In the genomic region with DNA sequence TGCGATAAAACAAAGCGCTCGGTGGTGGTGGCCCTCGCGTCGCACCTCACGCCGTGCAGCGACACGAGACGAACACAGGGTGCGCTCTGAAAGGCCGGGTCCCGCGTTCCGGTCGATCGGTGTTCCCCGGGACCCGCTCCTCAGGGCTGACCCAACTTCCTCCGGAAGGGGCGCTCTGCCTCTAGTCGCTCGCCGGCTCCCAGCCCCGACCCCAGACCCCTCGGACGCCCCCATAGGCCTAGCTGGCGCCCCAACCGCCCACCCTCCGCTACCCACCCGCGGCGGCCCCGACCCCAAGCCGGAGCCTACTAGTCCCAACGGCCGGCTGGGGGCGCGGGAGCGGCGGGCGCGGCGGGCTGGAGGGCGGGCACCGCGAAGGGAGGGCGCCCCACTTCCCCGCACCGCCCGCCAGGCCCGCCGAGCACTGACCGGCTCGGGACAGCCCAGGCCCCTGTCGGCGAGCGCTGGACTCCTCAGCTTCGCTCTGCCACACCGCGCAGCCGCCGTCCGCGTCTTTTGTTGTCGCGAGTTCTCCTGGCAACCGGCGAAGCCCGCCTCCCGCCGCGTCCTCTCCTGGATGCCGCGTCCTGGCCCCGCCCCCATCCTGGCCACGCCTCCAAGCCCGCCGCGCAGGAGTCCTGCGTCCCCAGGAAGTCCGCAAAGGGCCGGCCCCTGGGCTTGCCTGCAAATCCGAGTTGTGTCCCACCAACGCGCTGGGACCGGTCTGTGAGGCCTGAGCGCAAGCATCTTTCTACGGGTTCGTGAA, we compare ENCODE assay signal across 8 cellular contexts. TPM values are rescaled to one million over a fixed set of nuclear protein-coding genes. Genes with fewer than 3 reads are reported as not detected.
A peak's percentile ranks its signal among the peaks of the same experiment; 100 is the strongest.
DNase-seq lines count a peak whose midpoint lies in the region; ATAC-seq and TF ChIP-seq lines count a peak whose summit lies in the region.

KIF27 (minus strand) TSS at position 491 of the 766 bp plus-strand sequence. CDS start 5,841 bp downstream, outside the sequence.

- peaks cover 3% of the 10 kb centered on the region for H3K4me1 ChIP-seq in thymus (ENCODE audit: control insufficient read depth, insufficient read depth, low read length)

- peak; percentile 93 for ATAC-seq in HG02642 (IDR thresholded peaks at IDR 0.05; ENCODE audit: poor library complexity, unreplicated experiment)

- H3K4me3 ChIP-seq in GM12865 (ENCODE audit: low read depth, low read length) (peak within 1 kb of the TSS; percentile 72), thymus (ENCODE audit: low read length) (peak within 1 kb of the TSS; percentile 91)

- no peaks in the 10 kb centered on the region for H3K27me3 Mint-ChIP-seq in activated naive CD8-positive, alpha-beta T cell treated with anti-CD3 and anti-CD28 coated beads for 36 hours
- H3K27me3 Mint-ChIP-seq in osteocyte (ENCODE audit: unreplicated experiment), result no peaks in the 10 kb centered on the region

- H3K9me3 Mint-ChIP-seq in activated naive CD8-positive, alpha-beta T cell treated with anti-CD3 and anti-CD28 coated beads for 36 hours, result no peaks in the 10 kb centered on the region
- H3K9me3 Mint-ChIP-seq in osteocyte (ENCODE audit: unreplicated experiment), result no peaks in the 10 kb centered on the region

- TF ChIP-seq CTCF in GM12865 (IDR thresholded peaks at IDR 0.05; ENCODE audit: insufficient read depth, low read depth, low read length, missing control alignments) (peak; percentile 2), osteocyte (IDR thresholded peaks at IDR 0.05) (peak; percentile 58)

- intact Hi-C loops in head of caudate nucleus (cut with DNase I), result loop anchor here (10.0 kb wide), 1 partner anchor 64 kb away; the partner anchor contains the start of genes HNRNPK and RMI1

- H3K4me3 Mint-ChIP-seq in activated naive CD8-positive, alpha-beta T cell treated with anti-CD3 and anti-CD28 coated beads for 36 hours, result peak within 1 kb of the TSS; percentile 83
- peak within 1 kb of the TSS; percentile 88 for H3K4me3 Mint-ChIP-seq in osteocyte (ENCODE audit: unreplicated experiment)

- H3K27ac ChIP-seq in thymus (ENCODE audit: low read depth), result peak within 1 kb of the TSS; percentile 91

- DNase-seq in GM12865 (ENCODE audit: low read depth), result peak; percentile 99
- peak; percentile 94 for DNase-seq in NCI-H1105 (lab: John Stamatoyannopoulos, UW)
- DNase-seq in SKM-1 (lab: John Stamatoyannopoulos, UW; ENCODE audit: unreplicated experiment), result peak; percentile 56
- peak; percentile 99 for DNase-seq in activated naive CD8-positive, alpha-beta T cell treated with anti-CD3 and anti-CD28 coated beads for 36 hours
- peak; percentile 94 to 99 (median 98) for DNase-seq in head of caudate nucleus
- peak; percentile 100 for DNase-seq in osteocyte (ENCODE audit: extremely low spot score, unreplicated experiment)

- H3K27me3 ChIP-seq in thymus (ENCODE audit: control insufficient read depth, insufficient read depth), result no peaks in the 10 kb centered on the region

- under 1% methylated on average over 91 of the region's 91 CpGs for WGBS in thymus

- peaks cover 15% of the 10 kb centered on the region for H3K4me1 Mint-ChIP-seq in activated naive CD8-positive, alpha-beta T cell treated with anti-CD3 and anti-CD28 coated beads for 36 hours
- H3K4me1 Mint-ChIP-seq in osteocyte (ENCODE audit: unreplicated experiment), result peaks cover 12% of the 10 kb centered on the region

- H3K27ac Mint-ChIP-seq in activated naive CD8-positive, alpha-beta T cell treated with anti-CD3 and anti-CD28 coated beads for 36 hours, result peak within 1 kb of the TSS; percentile 89
- peak within 1 kb of the TSS; percentile 97 for H3K27ac Mint-ChIP-seq in osteocyte (ENCODE audit: unreplicated experiment)

- no peaks in the 10 kb centered on the region for H3K36me3 Mint-ChIP-seq in activated naive CD8-positive, alpha-beta T cell treated with anti-CD3 and anti-CD28 coated beads for 36 hours
- peaks cover 4% of the 10 kb centered on the region for H3K36me3 Mint-ChIP-seq in osteocyte (ENCODE audit: unreplicated experiment)

- no peaks in the 10 kb centered on the region for H3K9me3 ChIP-seq in thymus (ENCODE audit: control insufficient read depth)

- H3K36me3 ChIP-seq in thymus (ENCODE audit: control insufficient read depth, insufficient read depth), result no peaks in the 10 kb centered on the region

RNA-seq across cellular contexts. Expression of gene KIF27, which starts in this region (rescaled TPM):
- 1 to 10 TPM; 1.9 to 2.0 TPM for total RNA-seq in activated naive CD8-positive, alpha-beta T cell treated with anti-CD3 and anti-CD28 coated beads for 36 hours
- total RNA-seq in osteocyte, result 4.2 and 6.4 TPM in 2 replicates
- 2.9 TPM for polyA plus RNA-seq in thymus

Comparison
In these comparisons a context has a peak if more than half of its experiments do, and no peak if none do; other contexts are left out.
1. Peak in every context shown above with its lines: DNase-seq, ATAC-seq, H3K4me3 ChIP-seq and H3K27ac ChIP-seq.